1 cellular context compared by ENCODE assay signal in the genomic region with DNA sequence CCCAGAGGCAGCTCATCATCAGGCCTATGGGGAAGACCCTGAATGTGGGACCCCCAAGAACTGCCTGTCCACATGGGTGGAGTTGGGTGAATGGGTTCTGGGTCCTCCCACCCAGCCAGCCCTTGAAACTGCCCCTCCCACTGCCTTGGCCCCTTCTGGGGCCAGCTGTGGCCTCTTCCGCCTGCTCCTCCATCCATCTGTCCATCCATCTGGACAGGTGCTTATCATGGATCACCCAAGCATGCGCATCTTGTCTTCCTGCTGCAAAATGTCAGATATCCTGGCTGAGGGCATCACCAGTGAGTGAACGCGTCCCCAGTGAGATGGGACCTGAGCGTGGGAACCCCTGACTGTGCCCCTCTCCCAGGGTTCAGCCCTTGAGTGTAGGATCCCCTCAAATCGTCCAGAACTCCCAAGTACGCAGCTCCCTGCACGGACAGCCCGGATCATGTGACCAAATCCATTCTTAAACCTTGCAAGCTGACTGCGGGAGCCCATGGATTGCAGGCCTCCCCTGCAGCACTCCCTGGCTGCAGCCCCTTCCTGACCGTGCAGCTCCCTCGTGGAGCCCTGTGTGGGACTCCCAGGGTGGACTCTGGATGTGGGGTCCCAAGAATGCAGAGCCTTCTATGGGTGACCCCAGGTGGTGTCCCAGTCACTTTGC.
TF ChIP-seq lines count a peak whose summit lies in the region.

No MANE protein-coding gene starts in this region.

TF ChIP-seq in WTC11, 78 proteins besides CTCF, POLR2A, EP300 and RAD21 (continued from another document):
- TF ChIP-seq, protein P1, sequence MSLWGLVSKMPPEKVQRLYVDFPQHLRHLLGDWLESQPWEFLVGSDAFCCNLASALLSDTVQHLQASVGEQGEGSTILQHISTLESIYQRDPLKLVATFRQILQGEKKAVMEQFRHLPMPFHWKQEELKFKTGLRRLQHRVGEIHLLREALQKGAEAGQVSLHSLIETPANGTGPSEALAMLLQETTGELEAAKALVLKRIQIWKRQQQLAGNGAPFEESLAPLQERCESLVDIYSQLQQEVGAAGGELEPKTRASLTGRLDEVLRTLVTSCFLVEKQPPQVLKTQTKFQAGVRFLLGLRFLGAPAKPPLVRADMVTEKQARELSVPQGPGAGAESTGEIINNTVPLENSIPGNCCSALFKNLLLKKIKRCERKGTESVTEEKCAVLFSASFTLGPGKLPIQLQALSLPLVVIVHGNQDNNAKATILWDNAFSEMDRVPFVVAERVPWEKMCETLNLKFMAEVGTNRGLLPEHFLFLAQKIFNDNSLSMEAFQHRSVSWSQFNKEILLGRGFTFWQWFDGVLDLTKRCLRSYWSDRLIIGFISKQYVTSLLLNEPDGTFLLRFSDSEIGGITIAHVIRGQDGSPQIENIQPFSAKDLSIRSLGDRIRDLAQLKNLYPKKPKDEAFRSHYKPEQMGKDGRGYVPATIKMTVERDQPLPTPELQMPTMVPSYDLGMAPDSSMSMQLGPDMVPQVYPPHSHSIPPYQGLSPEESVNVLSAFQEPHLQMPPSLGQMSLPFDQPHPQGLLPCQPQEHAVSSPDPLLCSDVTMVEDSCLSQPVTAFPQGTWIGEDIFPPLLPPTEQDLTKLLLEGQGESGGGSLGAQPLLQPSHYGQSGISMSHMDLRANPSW (CRISPR knock-in tag; conservative IDR thresholded peaks at IDR 0.05; ENCODE audit: low read depth): no peak
